ENCODE assay signal across 1 cellular context in genomic region chr6:2977799-2978558, GRCh38.
TF ChIP-seq lines count a peak whose summit lies in the region.

No MANE protein-coding gene starts in this region.

TF ChIP-seq in SK-N-SH treated with all-trans-retinoic acid at 6 μM for 48 hours, 23 proteins besides CTCF, POLR2A, EP300 and RAD21 (continued from another document):
- TF ChIP-seq CREB5 (CRISPR knock-in tag; IDR thresholded peaks at IDR 0.05; ENCODE audit: low read depth) (no peak), SNAI2 (CRISPR knock-in tag; IDR thresholded peaks at IDR 0.05) (no peak), ISL1 (CRISPR knock-in tag; IDR thresholded peaks at IDR 0.05) (no peak), CSRNP3 (CRISPR knock-in tag; IDR thresholded peaks at IDR 0.05) (no peak), PPARA (CRISPR knock-in tag; IDR thresholded peaks at IDR 0.05; ENCODE audit: borderline replicate concordance) (no peak), POU6F1 (CRISPR knock-in tag; IDR thresholded peaks at IDR 0.05; ENCODE audit: borderline replicate concordance, low read depth) (no peak)
TF ChIP-seq in SK-N-SH treated with all-trans-retinoic acid at 6 μM for 48 hours: peak in this region for 0.
